14 cellular contexts compared by ENCODE assay signal in the genomic region with DNA sequence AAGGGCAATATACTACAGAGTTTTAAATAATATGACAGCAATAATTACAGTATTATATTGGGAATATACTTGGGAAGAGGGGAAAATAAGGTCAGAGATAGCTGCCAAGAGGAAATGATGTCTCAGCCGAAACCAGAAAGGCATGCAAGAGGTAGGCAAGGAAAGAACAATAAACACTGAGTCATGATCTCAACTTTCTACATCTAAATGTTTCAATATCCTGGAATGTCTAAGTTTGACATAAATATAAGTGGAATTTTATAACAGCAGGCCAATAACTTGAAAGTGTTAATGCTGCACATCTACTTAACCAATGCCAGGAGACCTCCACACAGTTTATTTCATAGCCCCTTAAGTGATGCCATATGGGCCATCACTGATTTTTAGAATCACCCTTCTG.
DNase-seq lines count a peak whose midpoint lies in the region; ATAC-seq and TF ChIP-seq lines count a peak whose summit lies in the region.
"Had no signal": no experiment of that assay in that cellular context is flagged by ENCODE, and none has a peak within 500 bp of the region (broad histone marks: within the 10 kb centered on the region; RNA-seq: fewer than 3 reads in every experiment).

No MANE protein-coding gene starts in this region.

- H3K27me3 Mint-ChIP-seq in CD8-positive, alpha-beta memory T cell = peaks cover 0 to 10% of the 10 kb centered on the region in 2 donors
- H3K27me3 Mint-ChIP-seq: IgD-negative memory B cell had no signal

- peak overlapping the region; percentile 85 to 88 for H3K27ac ChIP-seq in thoracic aorta
- no peak overlapping the region for H3K27ac ChIP-seq in CD8-positive, alpha-beta memory T cell (ENCODE audit: low read depth, low read length)
- H3K27ac ChIP-seq: colonic mucosa, vagina had no signal

- peaks cover 14 to 30% of the 10 kb centered on the region in 2 donors for H3K4me1 ChIP-seq in thoracic aorta (ENCODE audit: control insufficient read depth in 1 of 2, low read depth in 2 of 2)
- no peaks in the 10 kb centered on the region for H3K4me1 ChIP-seq in CD8-positive, alpha-beta memory T cell (ENCODE audit: insufficient read depth, low read length)
- H3K4me1 ChIP-seq: colonic mucosa, vagina had no signal

- DNase-seq in HFF-Myc (ENCODE audit: extremely low read depth, low read depth) = peak; percentile 52
- DNase-seq in fibroblast of villous mesenchyme (ENCODE audit: low read depth) = peak; percentile 37
- DNase-seq in thoracic aorta (ENCODE audit: low spot score) = no peak
- no peak for DNase-seq in CD8-positive, alpha-beta memory T cell
- DNase-seq in Right ventricle myocardium inferior (ENCODE audit: missing footprints) = no peak
- DNase-seq: activated CD4-positive, alpha-beta T cell treated with anti-CD3 and anti-CD28 coated beads for 1 hour; colonic mucosa; RPMI8226 had no signal

- H3K4me3 Mint-ChIP-seq in CD8-positive, alpha-beta memory T cell = no peak overlapping the region
- H3K4me3 Mint-ChIP-seq: IgD-negative memory B cell had no signal

- intact Hi-C loops in Right ventricle myocardium inferior (cut with DNase I) = no loop called here

- CTCF ChIA-PET in CD8-positive, alpha-beta memory T cell (lab: Charles Lee) = no interaction called here

- no peaks in the 10 kb centered on the region for H3K9me3 ChIP-seq in thoracic aorta
- H3K9me3 ChIP-seq in CD8-positive, alpha-beta memory T cell (ENCODE audit: low read length) = no peaks in the 10 kb centered on the region
- H3K9me3 ChIP-seq: colonic mucosa, vagina had no signal

- TF ChIP-seq CTCF in HFF-Myc (IDR thresholded peaks at IDR 0.05; ENCODE audit: low read depth, low read length, missing control alignments) (no peak), WI38 (IDR thresholded peaks at IDR 0.05; ENCODE audit: low read depth, low read length) (no peak), fibroblast of villous mesenchyme (IDR thresholded peaks at IDR 0.05; ENCODE audit: insufficient read depth, low read depth, low read length) (no peak), thoracic aorta (IDR thresholded peaks at IDR 0.05) (no peak)

- no peaks in the 10 kb centered on the region for H3K36me3 ChIP-seq in thoracic aorta
- no peaks in the 10 kb centered on the region for H3K36me3 ChIP-seq in CD8-positive, alpha-beta memory T cell (ENCODE audit: insufficient read depth, low read length)
- H3K36me3 ChIP-seq: colonic mucosa, vagina had no signal

- H3K4me1 Mint-ChIP-seq in CD8-positive, alpha-beta memory T cell = no peaks in the 10 kb centered on the region
- H3K4me1 Mint-ChIP-seq: IgD-negative memory B cell had no signal

- no peak overlapping the region for H3K4me3 ChIP-seq in HFF-Myc (replicated peaks; ENCODE audit: low read depth, low read length)
- H3K4me3 ChIP-seq in WI38 (ENCODE audit: low read depth, low read length) = peak overlapping the region; percentile 25
- no peak overlapping the region for H3K4me3 ChIP-seq in fibroblast of villous mesenchyme (ENCODE audit: low read depth, low read length)
- H3K4me3 ChIP-seq in thoracic aorta = no peak overlapping the region
- no peak overlapping the region for H3K4me3 ChIP-seq in CD8-positive, alpha-beta memory T cell (ENCODE audit: low read length)
- H3K4me3 ChIP-seq: colonic mucosa, vagina had no signal

- peak overlapping the region in 1 of 8 donors; percentile 41 for H3K27ac Mint-ChIP-seq in CD8-positive, alpha-beta memory T cell
- H3K27ac Mint-ChIP-seq: activated T-helper 2 cell treated with anti-CD3 and anti-CD28 coated beads, Interferon-gamma antibody, Interleukin-2, Interleukin-4, amounts not matched to agents 10 μg/mL and 5 μg/mL and 100 μg/mL, durations not matched to agents 14 hours and 24 hours and 36 hours; IgD-negative memory B cell had no signal

- peaks cover 0 to 11% (median 0%) of the 10 kb centered on the region in 5 donors for H3K9me3 Mint-ChIP-seq in CD8-positive, alpha-beta memory T cell
- H3K9me3 Mint-ChIP-seq: activated T-helper 2 cell treated with anti-CD3 and anti-CD28 coated beads, Interferon-gamma antibody, Interleukin-2, Interleukin-4, amounts not matched to agents 10 μg/mL and 5 μg/mL and 100 μg/mL, durations not matched to agents 14 hours and 24 hours and 36 hours had no signal

- POLR2A ChIA-PET in CD8-positive, alpha-beta memory T cell (lab: Charles Lee) = no interaction called here

- H3K27me3 ChIP-seq in thoracic aorta (replicated peaks; ENCODE audit: insufficient read depth) = no peaks in the 10 kb centered on the region
- no peaks in the 10 kb centered on the region for H3K27me3 ChIP-seq in CD8-positive, alpha-beta memory T cell (ENCODE audit: insufficient read depth, low read length, poor library complexity, severe bottlenecking)
- H3K27me3 ChIP-seq: colonic mucosa, vagina had no signal

- ATAC-seq in thoracic aorta (ENCODE audit: insufficient number of reproducible peaks, low FRiP score, low read depth) (peak; percentile 55), Right ventricle myocardium inferior (no peak), GM18873 (IDR thresholded peaks at IDR 0.05; ENCODE audit: low FRiP score, unreplicated experiment) (no peak)
- ATAC-seq: sciatic nerve had no signal

- no peaks in the 10 kb centered on the region for H3K36me3 Mint-ChIP-seq in CD8-positive, alpha-beta memory T cell
- H3K36me3 Mint-ChIP-seq: IgD-negative memory B cell had no signal

Comparison
In these comparisons a context has a peak if more than half of its experiments do, and no peak if none do; other contexts are left out.
1. DNase-seq: peak in HFF-Myc (single experiment) and fibroblast of villous mesenchyme (single experiment); none in thoracic aorta (single experiment), CD8-positive, alpha-beta memory T cell (0 of 5) and Right ventricle myocardium inferior (single experiment).